Comparison of ENCODE assay signal across 11 cellular contexts in genomic region chr17:50564916-50565315, GRCh38. TPM values are rescaled to one million over a fixed set of nuclear protein-coding genes. Genes with fewer than 3 reads are reported as not detected.
A peak's percentile ranks its signal among the peaks of the same experiment; 100 is the strongest.
DNase-seq lines count a peak whose midpoint lies in the region; ATAC-seq and TF ChIP-seq lines count a peak whose summit lies in the region.
"Had no signal": no experiment of that assay in that cellular context is flagged by ENCODE, and none has a peak within 500 bp of the region (broad histone marks: within the 10 kb centered on the region; RNA-seq: fewer than 3 reads in every experiment).

No MANE protein-coding gene starts in this region.

- H3K4me1 Mint-ChIP-seq in endodermal cell = peaks cover 16% of the 10 kb centered on the region

- no peaks in the 10 kb centered on the region for H3K9me3 ChIP-seq in SJCRH30 (replicated peaks)
- no peaks in the 10 kb centered on the region for H3K9me3 ChIP-seq in psoas muscle
- no peaks in the 10 kb centered on the region for H3K9me3 ChIP-seq in esophagus squamous epithelium
- H3K9me3 ChIP-seq in endodermal cell (ENCODE audit: control insufficient read depth, low read length) = no peaks in the 10 kb centered on the region

- no peak for TF ChIP-seq POLR2A in esophagus squamous epithelium (IDR thresholded peaks at IDR 0.05)

- no peaks in the 10 kb centered on the region for H3K9me3 Mint-ChIP-seq in endodermal cell
- H3K9me3 Mint-ChIP-seq: activated naive CD8-positive, alpha-beta T cell treated with anti-CD3 and anti-CD28 coated beads, Interleukin-2, amount 10 ng/mL, durations not matched to agents 7 days and 5 days had no signal

- no peak overlapping the region for H3K4me3 Mint-ChIP-seq in endodermal cell
- H3K4me3 Mint-ChIP-seq: activated naive CD8-positive, alpha-beta T cell treated with anti-CD3 and anti-CD28 coated beads, Interleukin-2, amount 10 ng/mL, durations not matched to agents 7 days and 5 days had no signal

- H3K27me3 Mint-ChIP-seq in endodermal cell (ENCODE audit: insufficient read depth) = peaks cover 83% of the 10 kb centered on the region

- 5 to 8% (median 6%) methylated on average over 18 to 19 of the region's 19 CpGs for WGBS in psoas muscle, 3 donors
- 2 to 13% methylated on average over 9 to 10 of the region's 19 CpGs for WGBS in esophagus squamous epithelium, 2 donors
- 48 to 68% methylated on average over 4 to 19 of the region's 19 CpGs for WGBS in endodermal cell (ENCODE audit: insufficient coverage in 1 of 2, insufficient read length in 1 of 2), 2 experiments

- ATAC-seq in psoas muscle = peak; percentile 38 to 62 (median 43)
- ATAC-seq in HG02623 (IDR thresholded peaks at IDR 0.05; ENCODE audit: unreplicated experiment) = no peak

- H3K4me3 ChIP-seq in SJCRH30 = no peak overlapping the region
- H3K4me3 ChIP-seq in psoas muscle = no peak overlapping the region
- H3K4me3 ChIP-seq in esophagus squamous epithelium = peak overlapping the region in 2 of 4 donors; percentile 6 to 35
- H3K4me3 ChIP-seq in endodermal cell (ENCODE audit: low read length) = no peak overlapping the region

- peak; percentile 54 for DNase-seq in GM04503 (ENCODE audit: low read depth)
- DNase-seq in SJCRH30 = peak; percentile 39 to 47
- DNase-seq in fibroblast of peridontal ligament (ENCODE audit: extremely low read depth) = peak; percentile 89
- DNase-seq in psoas muscle = peak; percentile 84 to 87
- no peak for DNase-seq in activated T-cell treated with anti-CD3 and anti-CD28 coated beads for 4 hours
- no peak for DNase-seq in esophagus squamous epithelium (lab: John Stamatoyannopoulos, UW)
- no peak for DNase-seq in endodermal cell
- DNase-seq: activated naive CD8-positive, alpha-beta T cell treated with anti-CD3 and anti-CD28 coated beads, Interleukin-2, amount 10 ng/mL, durations not matched to agents 7 days and 5 days; RPMI8226 had no signal

- H3K27ac ChIP-seq in SJCRH30 = no peak overlapping the region
- H3K27ac ChIP-seq in psoas muscle = no peak overlapping the region
- peak overlapping the region in 2 of 4 donors; percentile 68 to 69 for H3K27ac ChIP-seq in esophagus squamous epithelium
- no peak overlapping the region for H3K27ac ChIP-seq in endodermal cell (ENCODE audit: low read depth, low read length)

- no peaks in the 10 kb centered on the region for H3K27me3 ChIP-seq in SJCRH30
- peaks cover 0 to 57% (median 18%) of the 10 kb centered on the region in 3 donors for H3K27me3 ChIP-seq in psoas muscle (ENCODE audit: insufficient read depth in 3 of 3, low read length in 2 of 3)
- peaks cover 17 to 82% (median 28%) of the 10 kb centered on the region in 4 donors for H3K27me3 ChIP-seq in esophagus squamous epithelium
- peaks cover 71% of the 10 kb centered on the region for H3K27me3 ChIP-seq in endodermal cell (ENCODE audit: control insufficient read depth, insufficient read depth, low read length, poor library complexity, severe bottlenecking)

- H3K36me3 Mint-ChIP-seq in endodermal cell (ENCODE audit: low read depth) = no peaks in the 10 kb centered on the region
- H3K36me3 Mint-ChIP-seq: activated naive CD8-positive, alpha-beta T cell treated with anti-CD3 and anti-CD28 coated beads, Interleukin-2, amount 10 ng/mL, durations not matched to agents 7 days and 5 days had no signal

- H3K9ac ChIP-seq in endodermal cell (ENCODE audit: extremely low read depth, low read length, poor library complexity, severe bottlenecking) = no peak overlapping the region

- H3K4me1 ChIP-seq in SJCRH30 = peaks cover 2% of the 10 kb centered on the region; the same call in 1 of the 2 replicates
- peaks cover 8% of the 10 kb centered on the region for H3K4me1 ChIP-seq in psoas muscle
- peaks cover 22 to 46% (median 31%) of the 10 kb centered on the region in 3 donors for H3K4me1 ChIP-seq in esophagus squamous epithelium
- peaks cover 4% of the 10 kb centered on the region for H3K4me1 ChIP-seq in endodermal cell (ENCODE audit: control insufficient read depth, insufficient read depth, low read length)

- H3K27ac Mint-ChIP-seq in endodermal cell = no peak overlapping the region
- H3K27ac Mint-ChIP-seq: activated naive CD8-positive, alpha-beta T cell treated with anti-CD3 and anti-CD28 coated beads, Interleukin-2, amount 10 ng/mL, durations not matched to agents 7 days and 5 days had no signal

- H3K36me3 ChIP-seq in SJCRH30 (no peaks in the 10 kb centered on the region), psoas muscle (ENCODE audit: insufficient read depth in 1 of 2, low read depth in 1 of 2) (no peaks in the 10 kb centered on the region), esophagus squamous epithelium (no peaks in the 10 kb centered on the region), endodermal cell (ENCODE audit: control insufficient read depth, insufficient read depth, low read length) (no peaks in the 10 kb centered on the region)

- TF ChIP-seq CTCF in psoas muscle (IDR thresholded peaks at IDR 0.05) (no peak), esophagus squamous epithelium (IDR thresholded peaks at IDR 0.05) (no peak), endodermal cell (conservative IDR thresholded peaks at IDR 0.05) (no peak)

- intact Hi-C loops in psoas muscle (cut with DNase I) = no loop called here
- intact Hi-C loops in esophagus squamous epithelium (cut with DNase I) = no loop called here

RNA-seq across cellular contexts. Expression of gene CACNA1G, which starts 4.4 kb away (rescaled TPM):
- 3.5 and 4.2 TPM in 2 replicates for total RNA-seq in SJCRH30 (2014; rRNA removed; shearing (Covaris generic))
- total RNA-seq in psoas muscle (under 1 TPM in 3 of 4 donors, not detected in 1; 0.02 to 0.24 (median 0.17) TPM), esophagus squamous epithelium (under 1 TPM in 3 of 4 donors, not detected in 1; 0.11 to 0.38 (median 0.13) TPM), endodermal cell (1 to 10 TPM in 1 of 2 donors, under 1 TPM in 1; 0.84 to 1.1 TPM)
- polyA plus RNA-seq in psoas muscle = under 1 TPM in 2 of 3 donors, not detected in 1; 0.04 TPM
- polyA plus RNA-seq in endodermal cell (2013, experiment 1 of 2) = 7.5 TPM
- 6.6 TPM for polyA plus RNA-seq in endodermal cell (2013, experiment 2 of 2)
- total RNA-seq: lung microvascular endothelial cell had no signal

RNA-seq across cellular contexts. Expression of gene SPATA20, which starts 17.9 kb away (rescaled TPM):
- 12.0 and 13.1 TPM in 2 replicates for total RNA-seq in SJCRH30 (2014; rRNA removed; shearing (Covaris generic))
- total RNA-seq in psoas muscle = 10 to 100 TPM; 16.7 to 25.8 (median 21.9) TPM
- polyA plus RNA-seq in psoas muscle = 1 to 10 TPM; 4.8 to 9.7 (median 5.4) TPM
- 10 to 100 TPM; 34.1 to 67.3 (median 38.1) TPM for total RNA-seq in esophagus squamous epithelium
- total RNA-seq in endodermal cell = 10 to 100 TPM; 40.4 to 40.5 TPM
- polyA plus RNA-seq in endodermal cell (2013, experiment 1 of 2) = 22.2 TPM
- 21.2 TPM for polyA plus RNA-seq in endodermal cell (2013, experiment 2 of 2)

RNA-seq across cellular contexts. Expression of gene EPN3, which starts 32.4 kb away (rescaled TPM):
- total RNA-seq in SJCRH30 (2014; rRNA removed; shearing (Covaris generic)) = not detected in 2 replicates
- under 1 TPM in 2 of 4 donors, not detected in 2; 0.12 to 0.15 TPM for total RNA-seq in psoas muscle
- polyA plus RNA-seq in psoas muscle = under 1 TPM in 1 of 3 donors, not detected in 2; 0.03 TPM
- total RNA-seq in esophagus squamous epithelium = 100 to 1,000 TPM in 1 of 4 donors, 10 to 100 TPM in 3; 24.5 to 111 (median 51.8) TPM
- under 1 TPM in 1 of 2 donors, not detected in 1; 0.66 TPM for total RNA-seq in endodermal cell
- polyA plus RNA-seq in endodermal cell (2013, experiment 1 of 2) = 0.21 TPM
- not detected for polyA plus RNA-seq in endodermal cell (2013, experiment 2 of 2)
- total RNA-seq: activated naive CD8-positive, alpha-beta T cell treated with anti-CD3 and anti-CD28 coated beads, Interleukin-2, amount 10 ng/mL, durations not matched to agents 7 days and 5 days; lung microvascular endothelial cell had no signal

RNA-seq across cellular contexts. Expression of gene MYCBPAP, which starts 56.7 kb away (rescaled TPM):
- total RNA-seq in SJCRH30 (2014; rRNA removed; shearing (Covaris generic)) = not detected in 2 replicates
- total RNA-seq in psoas muscle (under 1 TPM in 3 of 4 donors, not detected in 1; 0.27 to 0.99 (median 0.52) TPM), esophagus squamous epithelium (under 1 TPM in 1 of 4 donors, not detected in 3; 0.38 TPM), endodermal cell (1 to 10 TPM; 3.5 to 7.1 TPM)
- polyA plus RNA-seq in psoas muscle = under 1 TPM in 2 of 3 donors, not detected in 1; 0.05 TPM
- polyA plus RNA-seq in endodermal cell (2013, experiment 1 of 2) = 2.6 TPM
- polyA plus RNA-seq in endodermal cell (2013, experiment 2 of 2) = 1.6 TPM

Comparison
In these comparisons a context has a peak if more than half of its experiments do, and no peak if none do; other contexts are left out.
1. DNase-seq: peak in GM04503 (single experiment), SJCRH30 (2 of 2), fibroblast of peridontal ligament (single experiment) and psoas muscle (2 of 2); none in activated T-cell treated with anti-CD3 and anti-CD28 coated beads for 4 hours (single experiment), esophagus squamous epithelium (single experiment) and endodermal cell (single experiment).
2. RNA of gene EPN3, which starts 32.4 kb away (total RNA-seq): 24.5 to 111 TPM in esophagus squamous epithelium; 0.66 TPM in endodermal cell, 0.12 to 0.15 TPM in psoas muscle and not detected in SJCRH30; every median in the first group is over 10 times any median in the second.